In the genomic region with DNA sequence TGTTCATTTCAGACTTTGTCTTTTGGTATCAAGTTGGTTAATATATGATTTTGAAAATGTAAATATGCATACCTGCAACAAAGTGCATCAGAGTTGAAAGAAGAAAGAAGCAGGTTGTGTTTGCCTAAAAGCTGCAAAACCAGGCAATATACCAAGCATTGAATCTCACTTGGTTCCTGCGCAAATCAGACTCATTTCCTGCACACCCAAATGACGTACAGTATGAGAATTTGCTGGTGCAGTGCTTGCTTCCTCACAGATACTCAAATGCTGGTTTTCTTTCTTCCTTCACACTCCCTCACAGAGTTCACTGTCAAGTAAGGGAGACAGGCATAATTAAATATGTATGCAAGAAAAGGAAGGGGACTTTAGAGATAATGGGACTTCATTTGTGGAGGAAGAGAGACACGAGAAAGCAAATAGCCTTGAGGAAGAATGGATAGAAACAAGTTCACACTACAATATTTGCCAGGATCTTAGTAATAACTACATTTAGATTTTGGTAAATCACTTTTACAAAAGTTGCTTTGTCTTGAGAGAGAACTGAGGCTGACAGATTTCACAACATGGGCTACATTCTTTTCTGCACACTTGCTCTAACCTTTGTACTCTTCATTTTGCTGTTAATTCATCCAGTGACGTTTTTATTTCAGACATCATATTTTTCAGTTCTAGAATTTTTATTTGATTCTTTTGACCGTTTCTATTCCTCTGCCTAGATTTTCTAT, we compare ENCODE assay signal across 17 cellular contexts. TPM values are rescaled to one million over a fixed set of nuclear protein-coding genes. Genes with fewer than 3 reads are reported as not detected.
DNase-seq lines count a peak whose midpoint lies in the region; ATAC-seq, FAIRE-seq and TF ChIP-seq lines count a peak whose summit lies in the region.
"Had no signal": no experiment of that assay in that cellular context is flagged by ENCODE, and none has a peak within 500 bp of the region (broad histone marks: within the 10 kb centered on the region; RNA-seq: fewer than 3 reads in every experiment).

No MANE protein-coding gene starts in this region.

- peak; percentile 48 to 67 for ATAC-seq in naive thymus-derived CD8-positive, alpha-beta T cell
- ATAC-seq: A549 had no signal

- no peaks in the 10 kb centered on the region for H3K27me3 Mint-ChIP-seq in activated naive CD8-positive, alpha-beta T cell
- H3K27me3 Mint-ChIP-seq in naive thymus-derived CD8-positive, alpha-beta T cell: no peaks in the 10 kb centered on the region

- TF ChIP-seq POLR2A in GM12892 (IDR thresholded peaks at IDR 0.05; ENCODE audit: low read depth, low read length): no peak

- DNase-seq in activated CD4-positive, alpha-beta T cell treated with anti-CD3 and anti-CD28 coated beads, Interleukin-2, amount 50 U/mL, for 1 hour: peak; percentile 16
- no peak for DNase-seq in activated CD4-positive, alpha-beta T cell treated with anti-CD3 and anti-CD28 coated beads, Interleukin-2, amount 50 U/mL, for 48 hours
- peak; percentile 7 for DNase-seq in SK-MEL-5 (ENCODE audit: low read depth, low spot score)
- peak in 8 of 10 donors; percentile 40 to 89 (median 70) for DNase-seq in naive thymus-derived CD8-positive, alpha-beta T cell
- no peak for DNase-seq in GM12892 (ENCODE audit: insufficient read length)
- DNase-seq in hippocampal formation (lab: John Stamatoyannopoulos, UW): no peak
- no peak for DNase-seq in middle frontal gyrus (ENCODE audit: extremely low spot score, low spot score)
- DNase-seq: activated CD4-positive, CD25-positive, alpha-beta regulatory T cell treated with anti-CD3 and anti-CD28 coated beads, Interleukin-2, amount 50 U/mL, for 72 hours; DMS79 treated with DMSO at 0.1 percent for 48 hours; NCI-H2029 treated with DMSO at 0.1 percent for 48 hours; NCI-H446 treated with DMSO at 0.1 percent for 48 hours had no signal

- H3K9me3 Mint-ChIP-seq in activated naive CD8-positive, alpha-beta T cell (ENCODE audit: low read depth): no peaks in the 10 kb centered on the region
- peaks cover 0 to 19% (median 2%) of the 10 kb centered on the region in 9 donors for H3K9me3 Mint-ChIP-seq in naive thymus-derived CD8-positive, alpha-beta T cell

- POLR2A ChIA-PET in naive thymus-derived CD8-positive, alpha-beta T cell (lab: Charles Lee): interaction anchor here (2.1 kb wide), 1 partner anchor 54 kb away, joined by 6 read pairs; no protein-coding TSS in a partner anchor

- no peak for FAIRE-seq in GM12892 (lab: Jason Lieb, UNC)
- FAIRE-seq: A549, H54 had no signal

- in situ Hi-C loops in SK-MEL-5 (cut with HindIII; ENCODE audit: low pct_unique_long_range_greater_than_20kb, low sequenced_read_pairs): no loop called here

- peak overlapping the region; percentile 46 for H3K4me3 Mint-ChIP-seq in activated naive CD8-positive, alpha-beta T cell
- H3K4me3 Mint-ChIP-seq in naive thymus-derived CD8-positive, alpha-beta T cell: peak overlapping the region; percentile 13 to 86 (median 64)
- H3K4me3 Mint-ChIP-seq: brain, nephron had no signal

- peaks cover 2% of the 10 kb centered on the region for H3K36me3 Mint-ChIP-seq in activated naive CD8-positive, alpha-beta T cell
- peaks cover 0 to 11% (median 9%) of the 10 kb centered on the region in 3 donors for H3K36me3 Mint-ChIP-seq in naive thymus-derived CD8-positive, alpha-beta T cell
- H3K36me3 Mint-ChIP-seq: brain had no signal

- H3K27ac Mint-ChIP-seq in activated naive CD8-positive, alpha-beta T cell: peak overlapping the region; percentile 69
- peak overlapping the region; percentile 71 to 99 (median 97) for H3K27ac Mint-ChIP-seq in naive thymus-derived CD8-positive, alpha-beta T cell

- H3K4me1 Mint-ChIP-seq in activated naive CD8-positive, alpha-beta T cell (ENCODE audit: low read depth): peaks cover 86% of the 10 kb centered on the region
- peaks cover 56 to 95% (median 83%) of the 10 kb centered on the region in 4 donors for H3K4me1 Mint-ChIP-seq in naive thymus-derived CD8-positive, alpha-beta T cell

RNA-seq across cellular contexts. Expression of a gene that starts 56.9 kb away (rescaled TPM):
- 0.05 TPM in 1 of 2 replicates, not detected in the other for total RNA-seq in SK-MEL-5 (2014; rRNA removed; shearing (Covaris generic))
- polyA plus RNA-seq in SK-MEL-5 (2015; cell fraction: cytosol; rRNA removed): not detected in 2 replicates
- not detected in 2 replicates for polyA plus RNA-seq in SK-MEL-5 (2015; cell fraction: nucleus; rRNA removed)
- total RNA-seq in naive thymus-derived CD8-positive, alpha-beta T cell: 10 to 100 TPM; 30.2 to 31.4 TPM
- 10 to 100 TPM; 40.5 to 85.9 (median 44.3) TPM for polyA plus RNA-seq in naive thymus-derived CD8-positive, alpha-beta T cell
- 0.40 TPM for polyA plus RNA-seq in GM12892 (2012; ENCODE audit: missing spikeins)
- total RNA-seq: lung microvascular endothelial cell had no signal

Comparison
In these comparisons a context has a peak if more than half of its experiments do, and no peak if none do; other contexts are left out.
1. DNase-seq: peak in activated CD4-positive, alpha-beta T cell treated with anti-CD3 and anti-CD28 coated beads, Interleukin-2, amount 50 U/mL, for 1 hour (single experiment), SK-MEL-5 (single experiment) and naive thymus-derived CD8-positive, alpha-beta T cell (8 of 10); none in activated CD4-positive, alpha-beta T cell treated with anti-CD3 and anti-CD28 coated beads, Interleukin-2, amount 50 U/mL, for 48 hours (0 of 2), GM12892 (single experiment), hippocampal formation (0 of 2) and middle frontal gyrus (single experiment).
2. RNA of a gene that starts 56.9 kb away (total RNA-seq): 30.2 to 31.4 TPM in naive thymus-derived CD8-positive, alpha-beta T cell; 0.05 TPM in SK-MEL-5; every median in the first group is over 10 times any median in the second.